In the genomic region with DNA sequence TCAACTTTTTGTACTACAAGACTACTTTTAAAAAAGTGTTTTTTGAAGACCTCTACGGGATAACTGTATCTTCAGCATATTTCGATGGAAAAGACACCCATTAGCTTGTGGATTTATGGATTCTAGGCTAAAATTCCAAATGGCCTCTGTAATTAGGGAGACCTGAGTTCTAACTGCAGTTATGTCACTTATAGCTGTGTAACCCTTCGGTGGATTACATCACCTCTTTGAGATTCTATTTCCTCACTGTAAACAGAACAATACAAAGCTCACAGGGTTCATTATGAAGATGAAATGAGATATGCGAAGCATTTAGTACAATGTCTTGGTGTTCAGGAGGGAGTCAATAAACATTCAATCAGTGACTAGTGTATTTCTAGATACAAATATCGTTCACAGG, we compare ENCODE assay signal across 1 cellular context.
TF ChIP-seq lines count a peak whose summit lies in the region.

No MANE protein-coding gene starts in this region.

TF ChIP-seq in IMR-90, 13 proteins besides CTCF, POLR2A, EP300 and RAD21:
- TF ChIP-seq RFX5 (IDR thresholded peaks at IDR 0.05; ENCODE audit: low read depth, low read length) (no peak), CEBPB (IDR thresholded peaks at IDR 0.05; ENCODE audit: low read depth, low read length) (0 out of 2 replicates have a peak, but pooled peaks have one; percentile 17)
